Comparison of ENCODE assay signal across 25 cellular contexts in the genomic region with DNA sequence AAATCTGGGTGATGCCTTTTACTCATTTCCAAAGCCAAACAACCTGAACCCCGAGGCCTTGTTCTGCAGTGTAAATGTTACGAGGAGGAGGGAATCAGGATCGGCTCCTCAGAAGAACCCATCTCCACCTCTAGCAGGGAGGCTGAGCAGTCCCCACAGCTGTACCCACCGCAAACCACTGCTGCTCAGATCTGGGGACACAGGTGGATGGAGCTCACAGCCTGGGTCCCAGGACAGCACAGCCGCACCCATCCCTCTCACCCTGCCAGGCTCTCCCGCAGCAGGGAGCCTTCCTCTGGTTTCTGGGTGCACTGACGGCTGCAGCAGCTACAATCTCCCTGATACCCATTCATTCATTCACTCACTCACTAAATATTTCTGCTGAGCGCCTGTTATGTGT. TPM values are rescaled to one million over a fixed set of nuclear protein-coding genes. Genes with fewer than 3 reads are reported as not detected.
DNase-seq lines count a peak whose midpoint lies in the region; ATAC-seq, FAIRE-seq and TF ChIP-seq lines count a peak whose summit lies in the region.
"Had no signal": no experiment of that assay in that cellular context is flagged by ENCODE, and none has a peak within 500 bp of the region (broad histone marks: within the 10 kb centered on the region; RNA-seq: fewer than 3 reads in every experiment).

No MANE protein-coding gene starts in this region.

- H2BK15ac ChIP-seq in H1 (ENCODE audit: low read length): no peak overlapping the region
- no peak overlapping the region for H2BK15ac ChIP-seq in neuronal stem cell (ENCODE audit: low read length)

- in situ Hi-C loops in gastrocnemius medialis (cut with MboI; ENCODE audit: low sequenced_read_pairs in 4 of 4): no loop called here

- TF ChIP-seq RAD21 in H1 (IDR thresholded peaks at IDR 0.05 in 1 of 2, conservative IDR thresholded peaks at IDR 0.05 in 1 of 2; ENCODE audit: low read depth in 2 of 2, low read length in 2 of 2): no peak

- TF ChIP-seq CTCF in heart right ventricle (IDR thresholded peaks at IDR 0.05) (no peak), H1 (IDR thresholded peaks at IDR 0.05; ENCODE audit: control extremely low read depth in 1 of 3, insufficient read depth in 1 of 3, low read depth in 1 of 3, low read length in 3 of 3) (no peak), gastrocnemius medialis (IDR thresholded peaks at IDR 0.05 in 4 of 5, conservative IDR thresholded peaks at IDR 0.05 in 1 of 5) (no peak)

- no peaks in the 10 kb centered on the region for H3K4me1 ChIP-seq in right cardiac atrium (ENCODE audit: control insufficient read depth, insufficient read depth, low read length)
- peaks cover 0 to 25% (median 10%) of the 10 kb centered on the region in 9 donors for H3K4me1 ChIP-seq in heart right ventricle
- peaks cover 0 to 4% (median 0%) of the 10 kb centered on the region in 4 experiments; a peak in 1 of 7 replicates for H3K4me1 ChIP-seq in H1 (replicated peaks in 1 of 4; ENCODE audit: control insufficient read depth in 3 of 4, insufficient read depth in 4 of 4, low read length in 3 of 4)
- peaks cover 2 to 4% of the 10 kb centered on the region in 2 donors for H3K4me1 ChIP-seq in neuronal stem cell (ENCODE audit: control insufficient read depth in 2 of 2, insufficient read depth in 1 of 2, low read depth in 1 of 2, low read length in 2 of 2)
- H3K4me1 ChIP-seq in gastrocnemius medialis: no peaks in the 10 kb centered on the region

- H3K18ac ChIP-seq in H1 (ENCODE audit: extremely low read depth, low read length) (no peak overlapping the region), neuronal stem cell (ENCODE audit: low read length) (peak overlapping the region; percentile 36)

- H3K9ac ChIP-seq in H1 (replicated peaks in 1 of 4; ENCODE audit: extremely low read depth in 1 of 4, low read depth in 3 of 4, low read length in 3 of 4): no peak overlapping the region
- H3K9ac ChIP-seq in neuronal stem cell (ENCODE audit: low read depth, low read length, poor library complexity): no peak overlapping the region

- no peak overlapping the region for H3K56ac ChIP-seq in H1 (replicated peaks; ENCODE audit: insufficient read length, low read depth, low read length)

- ATAC-seq in right cardiac atrium (no peak), heart right ventricle (no peak), T-helper 17 cell (no peak), gastrocnemius medialis (no peak)
- ATAC-seq: A549; CD8-positive, alpha-beta T cell; GM23338 had no signal

- intact Hi-C loops in right cardiac atrium (cut with DNase I) (no loop called here), heart right ventricle (cut with DNase I) (no loop called here), gastrocnemius medialis (cut with DNase I; ENCODE audit: low total_unique reads) (no loop called here)

- H4K5ac ChIP-seq in H1 (ENCODE audit: insufficient read length, low read depth, low read length): no peak overlapping the region

- peak in 2 of 3 donors; percentile 25 to 26 for DNase-seq in right cardiac atrium
- DNase-seq in heart right ventricle: no peak
- DNase-seq in Jurkat, Clone E6-1 (ENCODE audit: low read depth, low spot score): peak; percentile 93
- DNase-seq in H1 (ENCODE audit: low read depth in 1 of 2, low spot score in 2 of 2): no peak
- no peak for DNase-seq in neuronal stem cell (ENCODE audit: low spot score)
- DNase-seq in T-helper 17 cell: no peak
- no peak for DNase-seq in H54 (ENCODE audit: insufficient read length, low spot score)
- DNase-seq in gastrocnemius medialis: no peak
- DNase-seq: 8988T; ACHN; AML-193; BE2C; C1 segment of cervical spinal cord; CD4-positive, CD25-positive, alpha-beta regulatory T cell; CD8-positive, alpha-beta T cell; DMS 273 treated with DMSO at 0.1 percent for 48 hours; DMS79; GF-D8; H7; HCEC 1CT had no signal

- no peak for FAIRE-seq in H1 (lab: Jason Lieb, UNC)
- no peak for FAIRE-seq in H54 (lab: Jason Lieb, UNC)
- FAIRE-seq: A549, D721Med, GM12891, GM18507 had no signal

- peaks cover 2% of the 10 kb centered on the region for H3K36me3 Mint-ChIP-seq in T-helper 17 cell (ENCODE audit: low read depth)
- H3K36me3 Mint-ChIP-seq: CD4-positive, CD25-positive, alpha-beta regulatory T cell; CD8-positive, alpha-beta T cell had no signal

- H4K91ac ChIP-seq in H1 (replicated peaks; ENCODE audit: insufficient read length, low read length) (no peak overlapping the region), neuronal stem cell (ENCODE audit: low read depth, low read length, poor library complexity) (no peak overlapping the region)

- CTCF ChIA-PET in H1 (lab: Charles Lee; ENCODE audit: partially characterized antibody): interaction anchor here (0.6 to 7.2 kb wide), 11 partner anchors 9 to 419 kb away, joined by 3 to 60 read pairs (median 5); no protein-coding TSS in a partner anchor

- H3K79me2 ChIP-seq in H1 (ENCODE audit: control insufficient read depth in 1 of 2, insufficient read depth in 2 of 2, low read length in 2 of 2): no peaks in the 10 kb centered on the region

- peaks cover 72% of the 10 kb centered on the region for H3K27me3 Mint-ChIP-seq in T-helper 17 cell

- H3K4me1 Mint-ChIP-seq in T-helper 17 cell: peaks cover 4% of the 10 kb centered on the region
- H3K4me1 Mint-ChIP-seq: CD4-positive, CD25-positive, alpha-beta regulatory T cell had no signal

- H3K4me3 ChIP-seq in right cardiac atrium (ENCODE audit: low read length): no peak overlapping the region
- no peak overlapping the region for H3K4me3 ChIP-seq in heart right ventricle
- no peak overlapping the region for H3K4me3 ChIP-seq in Jurkat, Clone E6-1 (ENCODE audit: low read length)
- H3K4me3 ChIP-seq in H1 (ENCODE audit: extremely low read depth in 1 of 4, insufficient read depth in 2 of 4, low read depth in 3 of 4, low read length in 4 of 4): no peak overlapping the region
- H3K4me3 ChIP-seq in neuronal stem cell (ENCODE audit: low read length in 2 of 2): no peak overlapping the region
- H3K4me3 ChIP-seq in gastrocnemius medialis: no peak overlapping the region
- H3K4me3 ChIP-seq: A549, GM23338 had no signal

- H3K27ac ChIP-seq in right cardiac atrium (ENCODE audit: low read length) (no peak overlapping the region), heart right ventricle (no peak overlapping the region), H1 (ENCODE audit: low read depth, low read length) (no peak overlapping the region), neuronal stem cell (replicated peaks; ENCODE audit: low read length) (no peak overlapping the region), gastrocnemius medialis (no peak overlapping the region)
- H3K27ac ChIP-seq: A549 had no signal

- no peak overlapping the region for H2BK5ac ChIP-seq in H1 (ENCODE audit: low read depth, low read length)
- no peak overlapping the region for H2BK5ac ChIP-seq in neuronal stem cell (ENCODE audit: low read length)

- TF ChIP-seq EP300 in H1 (IDR thresholded peaks at IDR 0.05; ENCODE audit: borderline replicate concordance in 1 of 2, low read depth in 2 of 2, low read length in 2 of 2): no peak

- no peak overlapping the region for H2BK120ac ChIP-seq in H1 (replicated peaks; ENCODE audit: low read depth, low read length)
- no peak overlapping the region for H2BK120ac ChIP-seq in neuronal stem cell (ENCODE audit: low read depth, low read length)

- POLR2A ChIA-PET in H1 (lab: Charles Lee; ENCODE audit: partially characterized antibody): no interaction called here

- no peak overlapping the region for H3K27ac Mint-ChIP-seq in T-helper 17 cell
- H3K27ac Mint-ChIP-seq: CD4-positive, CD25-positive, alpha-beta regulatory T cell; CD8-positive, alpha-beta T cell; GM23338 had no signal

- H3K9me3 ChIP-seq in right cardiac atrium (ENCODE audit: control insufficient read depth, low read length) (no peaks in the 10 kb centered on the region), heart right ventricle (no peaks in the 10 kb centered on the region), H1 (ENCODE audit: insufficient read depth in 2 of 2, low read depth in 1 of 2, low read length in 1 of 2) (no peaks in the 10 kb centered on the region), neuronal stem cell (replicated peaks in 1 of 2; ENCODE audit: control insufficient read depth in 2 of 2, insufficient read depth in 1 of 2, low read depth in 1 of 2, low read length in 2 of 2) (no peaks in the 10 kb centered on the region), T-helper 17 cell (ENCODE audit: control insufficient read depth, low read length, poor library complexity, severe bottlenecking) (no peaks in the 10 kb centered on the region), gastrocnemius medialis (no peaks in the 10 kb centered on the region)
- H3K9me3 ChIP-seq: A549, BE2C had no signal

- H4K8ac ChIP-seq in H1 (ENCODE audit: extremely low read depth, insufficient read depth, low read length) (0 out of 2 replicates have a peak overlapping the region, but pooled peaks have one; percentile 69), neuronal stem cell (ENCODE audit: low read depth, low read length) (no peak overlapping the region)

- H3K14ac ChIP-seq in H1 (ENCODE audit: insufficient read length) (no peak overlapping the region), neuronal stem cell (ENCODE audit: low read length) (no peak overlapping the region)

- no peak overlapping the region for H2AK5ac ChIP-seq in H1 (ENCODE audit: low read depth, low read length)
- no peak overlapping the region for H2AK5ac ChIP-seq in neuronal stem cell (ENCODE audit: low read depth, low read length)

- H3K4me3 Mint-ChIP-seq in T-helper 17 cell: no peak overlapping the region
- H3K4me3 Mint-ChIP-seq: CD4-positive, CD25-positive, alpha-beta regulatory T cell; CD8-positive, alpha-beta T cell; GM23338 had no signal

- H3K27me3 ChIP-seq in right cardiac atrium (ENCODE audit: control insufficient read depth, insufficient read depth) (no peaks in the 10 kb centered on the region), heart right ventricle (no peaks in the 10 kb centered on the region), H1 (replicated peaks in 1 of 4; ENCODE audit: control insufficient read depth in 3 of 4, extremely low read depth in 1 of 4, insufficient read depth in 3 of 4, low read length in 3 of 4) (no peaks in the 10 kb centered on the region; a peak in 1 of 7 replicates), neuronal stem cell (ENCODE audit: control insufficient read depth in 3 of 3, insufficient read depth in 3 of 3, low read depth in 1 of 3, low read length in 3 of 3) (peaks cover 0 to 8% (median 0%) of the 10 kb centered on the region in 3 experiments), gastrocnemius medialis (peaks cover 4 to 11% (median 11%) of the 10 kb centered on the region in 3 donors)
- H3K27me3 ChIP-seq: BE2C had no signal

- WGBS in right cardiac atrium: 93% methylated on average over 8 of the region's 8 CpGs
- WGBS in heart right ventricle, 2 donors: 90 to 95% methylated on average over 8 of the region's 8 CpGs
- 94% methylated on average over 8 of the region's 8 CpGs; no CpG with 5 or more reads in 1 of the 2 experiments for WGBS in H1 (ENCODE audit: extremely low coverage in 1 of 2, insufficient coverage in 1 of 2, insufficient read length in 1 of 2, insufficient replicate concordance in 2 of 2, low coverage in 1 of 2, low lambda C conversion rate in 2 of 2, missing lambda C conversion rate in 1 of 2), 2 experiments
- WGBS in neuronal stem cell (ENCODE audit: extremely low coverage in 2 of 2, insufficient read length in 2 of 2, insufficient replicate concordance in 1 of 2), 2 donors: no CpG with 5 or more reads among the region's 8 CpGs

- H3K79me1 ChIP-seq in H1 (ENCODE audit: low read depth, low read length) (no peaks in the 10 kb centered on the region), neuronal stem cell (ENCODE audit: low read depth, low read length) (peaks cover 2% of the 10 kb centered on the region)

- H3K36me3 ChIP-seq in heart right ventricle (no peaks in the 10 kb centered on the region), H1 (ENCODE audit: control insufficient read depth in 2 of 4, insufficient read depth in 4 of 4, low read length in 3 of 4) (no peaks in the 10 kb centered on the region), neuronal stem cell (replicated peaks in 1 of 2; ENCODE audit: control insufficient read depth in 2 of 2, insufficient read depth in 2 of 2, low read length in 2 of 2) (no peaks in the 10 kb centered on the region), gastrocnemius medialis (no peaks in the 10 kb centered on the region)
- H3K36me3 ChIP-seq: BE2C had no signal

- no peak overlapping the region for H2BK20ac ChIP-seq in H1 (ENCODE audit: low read length)

- H3K4ac ChIP-seq in H1 (replicated peaks; ENCODE audit: insufficient read length, low read depth, low read length): no peak overlapping the region
- H3K4ac ChIP-seq in neuronal stem cell (ENCODE audit: low read length): no peak overlapping the region

- no peak for TF ChIP-seq POLR2A in H1 (IDR thresholded peaks at IDR 0.05; ENCODE audit: control extremely low read depth in 1 of 2, low read depth in 2 of 2, low read length in 2 of 2)
- TF ChIP-seq POLR2A in H54 (IDR thresholded peaks at IDR 0.05; ENCODE audit: low read depth, low read length): no peak
- TF ChIP-seq POLR2A in gastrocnemius medialis (IDR thresholded peaks at IDR 0.05): no peak

- H2AFZ ChIP-seq in H1 (ENCODE audit: low read length): peak overlapping the region; percentile 29; the same call in 1 of the 2 replicates
- no peak overlapping the region for H2AFZ ChIP-seq in neuronal stem cell (ENCODE audit: low read length)
- H2AFZ ChIP-seq: GM23338 had no signal

- H3K23ac ChIP-seq in H1 (ENCODE audit: insufficient read length) (no peak overlapping the region), neuronal stem cell (ENCODE audit: low read depth, low read length, poor library complexity) (no peak overlapping the region)

- H2BK12ac ChIP-seq in H1 (ENCODE audit: low read depth, low read length) (no peak overlapping the region), neuronal stem cell (ENCODE audit: low read length) (peak overlapping the region; percentile 97)

- H4K20me1 ChIP-seq in H1 (replicated peaks in 1 of 2; ENCODE audit: control insufficient read depth in 1 of 2, insufficient read depth in 2 of 2, low read length in 2 of 2): no peaks in the 10 kb centered on the region

- H3K4me2 ChIP-seq in H1 (ENCODE audit: insufficient read depth in 1 of 2, low read depth in 2 of 2, low read length in 2 of 2) (no peak overlapping the region), neuronal stem cell (ENCODE audit: insufficient read depth, low read length, poor library complexity, severe bottlenecking) (no peak overlapping the region)
- H3K4me2 ChIP-seq: A549, GM23338 had no signal

- H3K23me2 ChIP-seq in H1 (ENCODE audit: low read depth, low read length): no peaks in the 10 kb centered on the region

RNA-seq across cellular contexts. Expression of a gene that starts 44.0 kb away (rescaled TPM):
- total RNA-seq in right cardiac atrium (10 to 100 TPM; 48.6 to 59.9 (median 53.1) TPM), heart right ventricle (10 to 100 TPM in 9 of 10 donors, 1 to 10 TPM in 1; 8.0 to 42.9 (median 35.5) TPM), T-helper 17 cell (not detected), gastrocnemius medialis (under 1 TPM; 0.15 to 0.85 (median 0.49) TPM)
- polyA plus RNA-seq in right cardiac atrium (12.7 TPM), heart right ventricle (1 to 10 TPM; 2.7 to 6.9 TPM), H1 (2011; rRNA removed) (20.4 and 21.8 TPM in 2 replicates)
- polyA plus RNA-seq in Jurkat, Clone E6-1 (2012; ENCODE audit: insufficient read depth, insufficient read length): 0.12 TPM
- total RNA-seq in H1 (2021; fragmentation: NEBNext Ultra II Directional; extraction: Animal tissue kit (Norgen Biotek cat#: 25700)): 72.7 and 75.6 TPM in 2 replicates
- polyA plus RNA-seq in H1 (2011; cell fraction: cytosol; rRNA removed): 26.8 TPM
- 42.9 TPM for polyA plus RNA-seq in H1 (2011; cell fraction: nucleus; rRNA removed)
- 52.8 to 62.1 TPM (median 54.3 TPM) in 4 replicates for polyA plus RNA-seq in H1 (2012, experiment 1 of 2)
- polyA plus RNA-seq in H1 (2012, experiment 2 of 2): 4.5 TPM
- polyA plus RNA-seq in H1 (2013, experiment 1 of 2): 23.5 TPM
- 21.9 TPM for polyA plus RNA-seq in H1 (2013, experiment 2 of 2)
- polyA minus RNA-seq in H1 (2011; rRNA and poly(A)+ RNA removed): 52.9 and 54.8 TPM in 2 replicates
- polyA minus RNA-seq in H1 (2011; cell fraction: cytosol; rRNA and poly(A)+ RNA removed): 43.2 TPM
- polyA minus RNA-seq in H1 (2011; cell fraction: nucleus; rRNA and poly(A)+ RNA removed): 56.4 TPM
- 2.3 TPM for polyA plus RNA-seq in neuronal stem cell (2013, experiment 1 of 2)
- 2.3 TPM for polyA plus RNA-seq in neuronal stem cell (2013, experiment 2 of 2)
- total RNA-seq: CD4-positive, CD25-positive, alpha-beta regulatory T cell; CD8-positive, alpha-beta T cell had no signal
- polyA plus RNA-seq: CD4-positive, CD25-positive, alpha-beta regulatory T cell had no signal

Comparison
In these comparisons a context has a peak if more than half of its experiments do, and no peak if none do; other contexts are left out.
1. DNase-seq: peak in right cardiac atrium (2 of 3) and Jurkat, Clone E6-1 (single experiment); none in heart right ventricle (0 of 2), H1 (0 of 2), neuronal stem cell (single experiment), T-helper 17 cell (0 of 3), H54 (single experiment) and gastrocnemius medialis (0 of 2).
2. RNA of a gene that starts 44.0 kb away (total RNA-seq): 72.7 to 75.6 TPM in H1, 48.6 to 59.9 TPM in right cardiac atrium and 8.0 to 42.9 TPM in heart right ventricle; 0.15 to 0.85 TPM in gastrocnemius medialis and not detected in T-helper 17 cell; every median in the first group is over 4 times any median in the second.